In the genomic region with DNA sequence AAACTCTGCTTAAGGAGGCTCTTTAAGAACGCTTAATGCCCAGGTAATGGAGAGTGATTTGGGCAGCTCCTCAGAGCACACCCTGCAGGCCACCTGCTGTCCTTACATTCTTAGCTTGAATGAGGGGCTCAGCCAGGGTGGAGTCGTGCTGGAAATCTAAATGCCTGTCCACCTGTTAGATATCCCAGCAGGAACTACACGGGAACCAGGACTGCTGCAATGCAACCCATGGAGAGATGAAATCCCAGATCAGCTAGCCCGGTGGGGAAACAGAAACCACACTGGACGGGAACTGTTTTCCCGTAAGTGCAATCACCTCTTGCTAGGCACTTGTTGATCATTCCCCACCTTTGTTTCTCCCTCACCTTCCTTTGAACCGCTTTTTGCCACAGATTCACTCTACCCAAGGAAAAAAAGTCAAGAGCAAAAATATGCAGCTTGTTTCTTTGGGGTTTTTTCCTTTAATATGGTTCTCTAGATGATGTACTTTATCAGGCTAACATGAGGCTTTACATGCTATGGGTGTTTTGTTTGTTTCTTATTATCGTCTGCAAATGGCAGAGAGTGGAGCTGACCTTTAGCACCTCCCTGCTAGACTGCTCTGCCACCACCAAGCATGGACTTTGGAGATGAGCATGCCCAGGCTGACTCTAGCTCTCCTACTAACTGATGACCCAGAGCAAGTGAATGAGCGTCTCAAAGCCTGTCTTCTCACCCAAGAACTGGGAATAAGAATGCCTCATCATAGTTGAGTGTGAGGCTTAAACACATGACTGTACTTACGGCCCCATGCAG, we compare ENCODE assay signal across 19 cellular contexts.
DNase-seq lines count a peak whose midpoint lies in the region; ATAC-seq and TF ChIP-seq lines count a peak whose summit lies in the region.
"Had no signal": no experiment of that assay in that cellular context is flagged by ENCODE, and none has a peak within 500 bp of the region (broad histone marks: within the 10 kb centered on the region; RNA-seq: fewer than 3 reads in every experiment).

No MANE protein-coding gene starts in this region.

- H3K9ac ChIP-seq in endodermal cell (ENCODE audit: extremely low read depth, low read length, poor library complexity, severe bottlenecking) = no peak overlapping the region
- H3K9ac ChIP-seq: BLaER1 had no signal

- H3K27ac ChIP-seq in C4-2B = no peak overlapping the region
- no peak overlapping the region for H3K27ac ChIP-seq in endodermal cell (ENCODE audit: low read depth, low read length)
- H3K27ac ChIP-seq: BLaER1, testis had no signal

- peak; percentile 37 for DNase-seq in NCI-H146 treated with DMSO at 0.1 percent for 48 hours (lab: John Stamatoyannopoulos, UW; ENCODE audit: unreplicated experiment)
- DNase-seq in endodermal cell = peak; percentile 74
- no peak for DNase-seq in GM19238 (ENCODE audit: insufficient read length, low spot score)
- DNase-seq in endothelial cell (ENCODE audit: low spot score) = no peak
- DNase-seq in stimulated activated effector memory CD8-positive, alpha-beta T cell treated with anti-CD3 and anti-CD28 coated beads, Interleukin-12 subunit alpha, Interleukin-12 subunit beta, amount 100 ng/mL, for 72 hours (ENCODE audit: low spot score in 2 of 2) = no peak
- no peak for DNase-seq in NK-92 treated with Interleukin-12 subunit alpha and Interleukin-12 subunit beta, amount 100 ng/mL, for 24 hours (lab: John Stamatoyannopoulos, UW)
- DNase-seq: activated CD4-positive, alpha-beta T cell treated with anti-CD3 and anti-CD28 coated beads for 1 hour; erythroblast; NCI-H1436; NCI-H226; testis had no signal

- H3K4me1 Mint-ChIP-seq in endodermal cell = peaks cover 9% of the 10 kb centered on the region
- H3K4me1 Mint-ChIP-seq in endothelial cell (ENCODE audit: unreplicated experiment) = no peaks in the 10 kb centered on the region
- H3K4me1 Mint-ChIP-seq in stimulated activated effector memory CD8-positive, alpha-beta T cell treated with anti-CD3 and anti-CD28 coated beads, Interleukin-12 subunit alpha, Interleukin-12 subunit beta, amount 100 ng/mL, for 72 hours = peaks cover 24% of the 10 kb centered on the region

- no peaks in the 10 kb centered on the region for H3K4me1 ChIP-seq in endodermal cell (ENCODE audit: control insufficient read depth, insufficient read depth, low read length)

- H3K27me3 Mint-ChIP-seq in endodermal cell (ENCODE audit: insufficient read depth) (peaks cover 10% of the 10 kb centered on the region), endothelial cell (ENCODE audit: unreplicated experiment) (no peaks in the 10 kb centered on the region)
- H3K27me3 Mint-ChIP-seq: stimulated activated memory B cell treated with anti-CD40 and anti-IgM and Interleukin-4, amounts not matched to agents 10 μg/mL and 1 μg/mL and 100 μg/mL, for 72 hours had no signal

- H3K9me3 Mint-ChIP-seq in endodermal cell (no peaks in the 10 kb centered on the region), endothelial cell (ENCODE audit: unreplicated experiment) (no peaks in the 10 kb centered on the region)
- H3K9me3 Mint-ChIP-seq in stimulated activated effector memory CD8-positive, alpha-beta T cell treated with anti-CD3 and anti-CD28 coated beads, Interleukin-12 subunit alpha, Interleukin-12 subunit beta, amount 100 ng/mL, for 72 hours = no peaks in the 10 kb centered on the region
- H3K9me3 Mint-ChIP-seq: activated naive CD4-positive, alpha-beta T cell treated with anti-CD3 and anti-CD28 coated beads, Interleukin-2, amount 50 U/mL, for 24 hours; central memory CD8-positive, alpha-beta T cell; mesothelial cell of epicardium; nephron; stimulated activated memory B cell treated with anti-CD40 and anti-IgM and Interleukin-4, amounts not matched to agents 10 μg/mL and 1 μg/mL and 100 μg/mL, for 72 hours had no signal

- H3K36me3 ChIP-seq in endodermal cell (ENCODE audit: control insufficient read depth, insufficient read depth, low read length) = no peaks in the 10 kb centered on the region
- H3K36me3 ChIP-seq: BLaER1 had no signal

- TF ChIP-seq CTCF in C4-2B (conservative IDR thresholded peaks at IDR 0.05) (0 out of 2 replicates have a peak, but pooled peaks have one; percentile 7), GM12874 (IDR thresholded peaks at IDR 0.05; ENCODE audit: insufficient read depth, low read depth, low read length) (peak; percentile 34; the same call in 1 of the 2 replicates), endodermal cell (conservative IDR thresholded peaks at IDR 0.05) (peak; percentile 68), endothelial cell (IDR thresholded peaks at IDR 0.05; ENCODE audit: unreplicated experiment) (no peak)

- H3K4me3 ChIP-seq in endodermal cell (ENCODE audit: low read length) = no peak overlapping the region
- H3K4me3 ChIP-seq: BLaER1, testis had no signal

- no peaks in the 10 kb centered on the region for H3K27me3 ChIP-seq in endodermal cell (ENCODE audit: control insufficient read depth, insufficient read depth, low read length, poor library complexity, severe bottlenecking)
- H3K27me3 ChIP-seq: BLaER1, testis had no signal

- no peak overlapping the region for H3K4me3 Mint-ChIP-seq in endodermal cell
- no peak overlapping the region for H3K4me3 Mint-ChIP-seq in endothelial cell (ENCODE audit: unreplicated experiment)
- no peak overlapping the region for H3K4me3 Mint-ChIP-seq in stimulated activated effector memory CD8-positive, alpha-beta T cell treated with anti-CD3 and anti-CD28 coated beads, Interleukin-12 subunit alpha, Interleukin-12 subunit beta, amount 100 ng/mL, for 72 hours
- H3K4me3 Mint-ChIP-seq: activated naive CD4-positive, alpha-beta T cell treated with anti-CD3 and anti-CD28 coated beads, Interleukin-2, amount 50 U/mL, for 24 hours; central memory CD8-positive, alpha-beta T cell; mesothelial cell of epicardium; nephron; stimulated activated memory B cell treated with anti-CD40 and anti-IgM and Interleukin-4, amounts not matched to agents 10 μg/mL and 1 μg/mL and 100 μg/mL, for 72 hours had no signal

- no peak for ATAC-seq in stimulated activated effector memory CD8-positive, alpha-beta T cell treated with anti-CD3 and anti-CD28 coated beads, Interleukin-12 subunit alpha, Interleukin-12 subunit beta, amount 100 ng/mL, for 72 hours
- ATAC-seq: stimulated activated memory B cell treated with anti-CD40 and anti-IgM and Interleukin-4, amounts not matched to agents 10 μg/mL and 1 μg/mL and 100 μg/mL, for 72 hours had no signal

- 80% methylated on average over 5 to 10 of the region's 10 CpGs for WGBS in endodermal cell (ENCODE audit: insufficient coverage in 1 of 2, insufficient read length in 1 of 2), 2 experiments

- H3K27ac Mint-ChIP-seq in endodermal cell = no peak overlapping the region
- no peak overlapping the region for H3K27ac Mint-ChIP-seq in endothelial cell (ENCODE audit: unreplicated experiment)
- no peak overlapping the region for H3K27ac Mint-ChIP-seq in stimulated activated effector memory CD8-positive, alpha-beta T cell treated with anti-CD3 and anti-CD28 coated beads, Interleukin-12 subunit alpha, Interleukin-12 subunit beta, amount 100 ng/mL, for 72 hours
- H3K27ac Mint-ChIP-seq: activated naive CD4-positive, alpha-beta T cell treated with anti-CD3 and anti-CD28 coated beads, Interleukin-2, amount 50 U/mL, for 24 hours; mesothelial cell of epicardium; stimulated activated memory B cell treated with anti-CD40 and anti-IgM and Interleukin-4, amounts not matched to agents 10 μg/mL and 1 μg/mL and 100 μg/mL, for 72 hours had no signal

- H3K36me3 Mint-ChIP-seq in endodermal cell (ENCODE audit: low read depth) = no peaks in the 10 kb centered on the region
- no peaks in the 10 kb centered on the region for H3K36me3 Mint-ChIP-seq in endothelial cell (ENCODE audit: low read depth, unreplicated experiment)
- no peaks in the 10 kb centered on the region for H3K36me3 Mint-ChIP-seq in stimulated activated effector memory CD8-positive, alpha-beta T cell treated with anti-CD3 and anti-CD28 coated beads, Interleukin-12 subunit alpha, Interleukin-12 subunit beta, amount 100 ng/mL, for 72 hours
- H3K36me3 Mint-ChIP-seq: activated naive CD4-positive, alpha-beta T cell treated with anti-CD3 and anti-CD28 coated beads, Interleukin-2, amount 50 U/mL, for 24 hours; mesothelial cell of epicardium; stimulated activated memory B cell treated with anti-CD40 and anti-IgM and Interleukin-4, amounts not matched to agents 10 μg/mL and 1 μg/mL and 100 μg/mL, for 72 hours had no signal

- H3K9me3 ChIP-seq in endodermal cell (ENCODE audit: control insufficient read depth, low read length) = no peaks in the 10 kb centered on the region
- H3K9me3 ChIP-seq: BLaER1, testis had no signal

Comparison
In these comparisons a context has a peak if more than half of its experiments do, and no peak if none do; other contexts are left out.
1. DNase-seq: peak in NCI-H146 treated with DMSO at 0.1 percent for 48 hours (single experiment) and endodermal cell (single experiment); none in GM19238 (single experiment), endothelial cell (single experiment), stimulated activated effector memory CD8-positive, alpha-beta T cell treated with anti-CD3 and anti-CD28 coated beads, Interleukin-12 subunit alpha, Interleukin-12 subunit beta, amount 100 ng/mL, for 72 hours (0 of 2) and NK-92 treated with Interleukin-12 subunit alpha and Interleukin-12 subunit beta, amount 100 ng/mL, for 24 hours (single experiment).